In the genomic region with DNA sequence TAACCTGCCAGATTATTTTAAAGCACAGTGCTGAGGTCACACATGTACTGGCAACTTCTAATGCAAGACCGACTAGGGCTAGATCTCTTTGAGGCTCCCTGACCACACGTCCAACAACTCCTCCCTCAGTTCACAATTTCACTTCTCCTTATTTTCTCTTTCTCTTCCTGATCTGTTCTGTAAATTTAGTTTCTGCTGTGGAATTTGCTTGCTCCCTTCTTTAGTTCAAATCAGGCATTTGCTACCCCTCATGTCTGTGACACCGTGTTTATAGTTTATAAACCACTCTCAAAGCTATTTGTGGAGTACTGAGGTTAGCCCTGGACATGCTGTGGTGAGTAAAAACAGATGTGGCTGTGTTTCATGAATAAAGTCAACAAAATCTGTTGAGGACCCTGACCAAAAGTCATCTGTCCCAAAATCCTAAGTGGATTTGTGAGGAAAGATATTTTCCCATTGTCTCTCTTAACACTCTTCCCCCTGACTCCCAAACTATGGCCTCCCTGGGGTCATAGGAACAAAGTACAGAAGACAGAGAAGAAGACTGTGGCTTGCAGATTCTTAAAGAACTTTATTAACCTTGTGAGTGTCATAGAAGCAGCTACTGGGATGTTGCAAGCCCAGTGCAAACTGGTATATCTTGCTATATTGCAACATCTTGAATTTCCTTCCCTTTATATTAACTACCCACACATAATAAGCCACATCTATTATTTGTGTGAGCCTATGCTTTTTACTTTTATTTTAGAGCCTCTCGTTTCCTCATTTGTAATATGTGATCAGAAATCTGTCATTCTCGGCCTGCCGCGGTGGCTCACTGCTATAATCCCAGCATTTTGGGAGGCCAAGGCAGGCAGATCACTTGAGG, we compare ENCODE assay signal across 9 cellular contexts. TPM values are rescaled to one million over a fixed set of nuclear protein-coding genes. Genes with fewer than 3 reads are reported as not detected.
DNase-seq lines count a peak whose midpoint lies in the region; ATAC-seq and TF ChIP-seq lines count a peak whose summit lies in the region.
"Had no signal": no experiment of that assay in that cellular context is flagged by ENCODE, and none has a peak within 500 bp of the region (broad histone marks: within the 10 kb centered on the region; RNA-seq: fewer than 3 reads in every experiment).

No MANE protein-coding gene starts in this region.

- H3K79me2 ChIP-seq in smooth muscle cell (ENCODE audit: low read depth): peaks cover 13% of the 10 kb centered on the region

- H3K4me1 ChIP-seq in duodenal mucosa (ENCODE audit: control insufficient read depth in 1 of 2, insufficient read depth in 2 of 2, low read length in 2 of 2) (peaks cover 15% of the 10 kb centered on the region in 2 donors), smooth muscle cell (ENCODE audit: low read depth) (peaks cover 13% of the 10 kb centered on the region)

- H4K20me1 ChIP-seq in smooth muscle cell (ENCODE audit: low read depth): peaks cover 6% of the 10 kb centered on the region

- WGBS in smooth muscle cell (ENCODE audit: low lambda C conversion rate): 66% methylated on average over 7 of the region's 7 CpGs

- H3K9me3 ChIP-seq in duodenal mucosa (ENCODE audit: control insufficient read depth in 1 of 2, low read length in 2 of 2) (no peaks in the 10 kb centered on the region), smooth muscle cell (replicated peaks; ENCODE audit: low read depth) (no peaks in the 10 kb centered on the region)
- H3K9me3 ChIP-seq: esophagus muscularis mucosa had no signal

- H3K4me3 ChIP-seq in duodenal mucosa (ENCODE audit: low read depth in 1 of 2, low read length in 2 of 2) (no peak overlapping the region), smooth muscle cell (no peak overlapping the region)
- H3K4me3 ChIP-seq: esophagus muscularis mucosa had no signal

- DNase-seq in smooth muscle cell (lab: John Stamatoyannopoulos, UW; ENCODE audit: unreplicated experiment): no peak
- DNase-seq in NCI-H1694 (lab: John Stamatoyannopoulos, UW): no peak
- no peak for DNase-seq in NCI-H510A (lab: John Stamatoyannopoulos, UW)
- no peak for DNase-seq in mucosa of gallbladder (ENCODE audit: low spot score)
- no peak for DNase-seq in NCI-H345 treated with DMSO at 0.1 percent for 48 hours (lab: John Stamatoyannopoulos, UW; ENCODE audit: unreplicated experiment)

- H3K27me3 ChIP-seq in duodenal mucosa (ENCODE audit: control insufficient read depth in 1 of 2, insufficient read depth in 2 of 2, low read length in 2 of 2) (no peaks in the 10 kb centered on the region), smooth muscle cell (ENCODE audit: low read depth) (no peaks in the 10 kb centered on the region)

- peaks cover 5% of the 10 kb centered on the region for H3F3A ChIP-seq in smooth muscle cell (ENCODE audit: low read depth)

- H3K9ac ChIP-seq in duodenal mucosa (ENCODE audit: low read depth in 1 of 2, low read length in 2 of 2) (no peak overlapping the region), smooth muscle cell (ENCODE audit: low read depth) (peak overlapping the region; percentile 1)

- H2AFZ ChIP-seq in smooth muscle cell (ENCODE audit: low read depth): peak overlapping the region; percentile 23

- H3K4me2 ChIP-seq in smooth muscle cell: peak overlapping the region; percentile 0

- no peaks in the 10 kb centered on the region for H3K36me3 ChIP-seq in duodenal mucosa (ENCODE audit: control insufficient read depth in 1 of 2, insufficient read depth in 2 of 2, low read length in 2 of 2)
- no peaks in the 10 kb centered on the region for H3K36me3 ChIP-seq in smooth muscle cell (ENCODE audit: low read depth)
- H3K36me3 ChIP-seq: esophagus muscularis mucosa had no signal

- ATAC-seq in GM19035 (IDR thresholded peaks at IDR 0.05; ENCODE audit: unreplicated experiment): peak; percentile 23
- ATAC-seq in HG03457 (IDR thresholded peaks at IDR 0.05; ENCODE audit: unreplicated experiment): peak; percentile 26

- H3K27ac ChIP-seq in duodenal mucosa (ENCODE audit: low read depth, low read length): peak overlapping the region; percentile 34
- peak overlapping the region; percentile 65 for H3K27ac ChIP-seq in smooth muscle cell (ENCODE audit: low read depth)

- TF ChIP-seq CTCF in smooth muscle cell (IDR thresholded peaks at IDR 0.05; ENCODE audit: borderline replicate concordance, insufficient read depth, poor library complexity, severe bottlenecking): no peak

RNA-seq across cellular contexts. Expression of a gene that starts 3.5 kb away (rescaled TPM):
- 105 and 116 TPM in 2 replicates for total RNA-seq in smooth muscle cell
- 135 and 191 TPM in 2 replicates for polyA plus RNA-seq in smooth muscle cell
- total RNA-seq in mucosa of gallbladder: 104 TPM
